ENCODE assay signal across 8 cellular contexts in the genomic region with DNA sequence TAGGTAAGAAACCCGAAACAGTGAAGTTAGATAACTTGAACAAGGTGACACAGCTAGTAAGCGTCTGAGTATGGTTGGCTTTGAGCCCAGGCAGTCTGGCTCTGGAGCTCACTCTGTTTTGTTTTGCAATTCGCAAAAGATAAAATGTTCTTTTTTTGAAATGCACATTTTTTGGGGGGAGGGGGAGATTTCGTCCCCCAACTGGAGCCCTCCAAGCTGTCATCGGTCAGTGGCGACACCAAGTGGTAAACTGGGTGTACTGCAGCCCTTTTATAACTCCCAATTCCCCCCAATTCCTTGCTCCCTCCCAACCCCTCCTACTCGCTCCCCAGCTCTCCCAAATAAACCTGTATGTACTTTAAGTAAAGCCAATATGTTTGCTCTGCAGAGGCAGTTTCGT. TPM values are rescaled to one million over a fixed set of nuclear protein-coding genes. Genes with fewer than 3 reads are reported as not detected.
DNase-seq lines count a peak whose midpoint lies in the region; ATAC-seq and TF ChIP-seq lines count a peak whose summit lies in the region.

No MANE protein-coding gene starts in this region.

- H3K4me1 Mint-ChIP-seq in stimulated activated naive B cell treated with anti-CD40 and anti-IgM and Interleukin-4, amounts not matched to agents 10 μg/mL and 1 μg/mL and 100 μg/mL, for 72 hours: peaks cover 3 to 9% of the 10 kb centered on the region in 2 donors

- TF ChIP-seq POLR2A in heart left ventricle (IDR thresholded peaks at IDR 0.05): no peak
- TF ChIP-seq POLR2A in spleen (IDR thresholded peaks at IDR 0.05): no peak

- H3K36me3 ChIP-seq in heart left ventricle: no peaks in the 10 kb centered on the region
- H3K36me3 ChIP-seq in spleen: no peaks in the 10 kb centered on the region

- H3K4me3 ChIP-seq in LNCaP clone FGC (ENCODE audit: low read depth, low read length) (no peak overlapping the region), heart left ventricle (no peak overlapping the region), spleen (no peak overlapping the region)

- intact Hi-C loops in heart left ventricle (cut with DNase I) (loop anchor here in 9 of 10 donors (5.0 to 10.0 kb wide), 8 partner anchors 37 to 725 kb away; a partner anchor contains a TSS), spleen (cut with DNase I; ENCODE audit: low total_unique reads) (loop anchor here (10.0 kb wide), 2 partner anchors 165 to 665 kb away; no protein-coding TSS in a partner anchor), posterior vena cava (cut with DNase I) (loop anchor here (5.0 kb wide), 2 partner anchors 283 to 612 kb away; a partner anchor contains a TSS)

- no peaks in the 10 kb centered on the region for H3K9me3 Mint-ChIP-seq in stimulated activated naive B cell treated with anti-CD40 and anti-IgM and Interleukin-4, amounts not matched to agents 10 μg/mL and 1 μg/mL and 100 μg/mL, for 72 hours

- TF ChIP-seq CTCF in LNCaP clone FGC (IDR thresholded peaks at IDR 0.05; ENCODE audit: control insufficient read depth, extremely low read depth, insufficient read depth) (peak; percentile 64), heart left ventricle (IDR thresholded peaks at IDR 0.05) (peak; percentile 55 to 86 (median 76)), spleen (IDR thresholded peaks at IDR 0.05 in 8 of 11, conservative IDR thresholded peaks at IDR 0.05 in 3 of 11) (peak; percentile 22 to 81 (median 60))

- no peaks in the 10 kb centered on the region for H3K9me3 ChIP-seq in heart left ventricle
- H3K9me3 ChIP-seq in spleen: no peaks in the 10 kb centered on the region

- H3K4me3 Mint-ChIP-seq in stimulated activated naive B cell treated with anti-CD40 and anti-IgM and Interleukin-4, amounts not matched to agents 10 μg/mL and 1 μg/mL and 100 μg/mL, for 72 hours: no peak overlapping the region

- WGBS in heart left ventricle, 4 donors: 9 to 18% (median 15%) methylated on average over 8 of the region's 8 CpGs
- WGBS in spleen, 5 donors: 24 to 34% (median 25%) methylated on average over 8 of the region's 8 CpGs

- DNase-seq in NCI-H1694 (lab: John Stamatoyannopoulos, UW): peak; percentile 44
- DNase-seq in NCI-H1694 treated with DMSO at 0.1 percent for 48 hours (lab: John Stamatoyannopoulos, UW): no peak
- no peak for DNase-seq in LNCaP clone FGC (ENCODE audit: low read depth)
- DNase-seq in activated T-cell treated with anti-CD3 and anti-CD28 coated beads, Interleukin-2, amount 50 U/mL, for 1 hour: peak; percentile 32
- peak; percentile 13 to 58 (median 33) for DNase-seq in heart left ventricle
- DNase-seq in spleen: no peak
- no peak for DNase-seq in posterior vena cava (ENCODE audit: low spot score)
- DNase-seq in stimulated activated naive B cell treated with anti-CD40 and anti-IgM and Interleukin-4, amounts not matched to agents 10 μg/mL and 1 μg/mL and 100 μg/mL, for 72 hours: no peak

- peaks cover 1 to 7% of the 10 kb centered on the region in 2 donors for H3K36me3 Mint-ChIP-seq in stimulated activated naive B cell treated with anti-CD40 and anti-IgM and Interleukin-4, amounts not matched to agents 10 μg/mL and 1 μg/mL and 100 μg/mL, for 72 hours

- H3K27ac Mint-ChIP-seq in stimulated activated naive B cell treated with anti-CD40 and anti-IgM and Interleukin-4, amounts not matched to agents 10 μg/mL and 1 μg/mL and 100 μg/mL, for 72 hours: no peak overlapping the region

- ATAC-seq in heart left ventricle: no peak
- no peak for ATAC-seq in stimulated activated naive B cell treated with anti-CD40 and anti-IgM and Interleukin-4, amounts not matched to agents 10 μg/mL and 1 μg/mL and 100 μg/mL, for 72 hours (replicated peaks)

- H3K27me3 Mint-ChIP-seq in stimulated activated naive B cell treated with anti-CD40 and anti-IgM and Interleukin-4, amounts not matched to agents 10 μg/mL and 1 μg/mL and 100 μg/mL, for 72 hours: no peaks in the 10 kb centered on the region

- peaks cover 0 to 11% (median 0%) of the 10 kb centered on the region in 12 donors for H3K4me1 ChIP-seq in heart left ventricle
- H3K4me1 ChIP-seq in spleen: peaks cover 0 to 13% (median 0%) of the 10 kb centered on the region in 6 donors

- H3K27ac ChIP-seq in heart left ventricle: peak overlapping the region in 2 of 12 donors; percentile 4 to 20
- no peak overlapping the region for H3K27ac ChIP-seq in spleen

- H3K27me3 ChIP-seq in heart left ventricle (peaks cover 0 to 7% (median 0%) of the 10 kb centered on the region in 9 donors), spleen (replicated peaks in 1 of 7) (no peaks in the 10 kb centered on the region)

RNA-seq across cellular contexts. Expression of a gene that starts 2.8 kb away (rescaled TPM):
- 1 to 10 TPM; 1.3 to 6.0 (median 2.5) TPM for total RNA-seq in heart left ventricle
- 1 to 10 TPM in 1 of 2 donors, under 1 TPM in 1; 0.65 to 4.8 TPM for polyA plus RNA-seq in heart left ventricle
- 1 to 10 TPM; 5.6 to 8.9 (median 7.5) TPM for total RNA-seq in spleen
- 1 to 10 TPM in 2 of 3 donors, under 1 TPM in 1; 0.71 to 1.5 (median 1.5) TPM for polyA plus RNA-seq in spleen
- 1 to 10 TPM; 7.9 to 8.4 TPM for total RNA-seq in posterior vena cava

RNA-seq across cellular contexts. Expression of a gene that starts 40.3 kb away (rescaled TPM):
- total RNA-seq in heart left ventricle (1 to 10 TPM in 8 of 9 donors, under 1 TPM in 1; 0.67 to 4.3 (median 2.2) TPM), spleen (1 to 10 TPM; 1.5 to 3.7 (median 2.8) TPM), posterior vena cava (1 to 10 TPM; 2.1 to 4.1 TPM)
- polyA plus RNA-seq in heart left ventricle (1 to 10 TPM; 1.1 to 2.3 TPM), spleen (1 to 10 TPM; 1.3 to 1.7 (median 1.7) TPM)

Comparison
In these comparisons a context has a peak if more than half of its experiments do, and no peak if none do; other contexts are left out.
1. DNase-seq: peak in NCI-H1694 (single experiment), activated T-cell treated with anti-CD3 and anti-CD28 coated beads, Interleukin-2, amount 50 U/mL, for 1 hour (single experiment) and heart left ventricle (5 of 5); none in NCI-H1694 treated with DMSO at 0.1 percent for 48 hours (single experiment), LNCaP clone FGC (single experiment), spleen (single experiment), posterior vena cava (single experiment) and stimulated activated naive B cell treated with anti-CD40 and anti-IgM and Interleukin-4, amounts not matched to agents 10 μg/mL and 1 μg/mL and 100 μg/mL, for 72 hours (single experiment).
2. Peak in every context shown above with its lines, with median percentiles within 50 percentile points of each other: CTCF ChIP-seq.